In the genomic region with DNA sequence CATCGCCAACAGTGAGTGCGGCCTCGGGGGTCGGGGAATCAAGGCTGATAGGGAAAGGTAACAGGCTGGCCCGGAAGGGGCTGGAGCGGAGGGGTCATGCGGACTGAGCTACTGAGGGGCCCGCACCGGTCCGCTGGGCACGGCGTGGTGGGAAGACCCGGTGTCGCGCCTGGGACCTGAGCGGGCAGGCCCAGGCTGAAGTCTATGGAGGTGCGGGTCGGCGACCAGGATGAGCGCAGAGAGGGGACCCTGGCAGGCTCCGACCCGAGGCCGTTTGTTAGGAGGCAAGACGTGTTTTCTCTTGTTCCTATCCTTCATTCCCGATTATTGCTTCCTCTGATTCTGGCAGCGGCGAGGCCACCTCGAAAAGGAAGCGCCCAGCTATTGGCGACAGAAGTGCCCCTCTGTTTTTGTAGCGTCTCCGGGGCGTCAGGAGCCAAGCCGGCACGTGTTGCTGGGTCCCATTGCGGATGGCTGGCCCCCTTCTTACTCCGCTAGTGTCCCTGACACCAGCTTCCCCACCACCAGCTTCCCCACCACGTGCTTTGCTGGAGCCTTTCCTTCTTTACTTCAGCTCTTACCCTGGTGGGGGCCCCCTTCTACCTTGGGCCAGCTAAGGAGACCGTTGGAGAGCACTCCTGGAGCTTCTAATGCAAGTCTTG, we compare ENCODE assay signal across 8 cellular contexts. TPM values are rescaled to one million over a fixed set of nuclear protein-coding genes. Genes with fewer than 3 reads are reported as not detected.
DNase-seq lines count a peak whose midpoint lies in the region; ATAC-seq and TF ChIP-seq lines count a peak whose summit lies in the region.

No MANE protein-coding gene starts in this region.

- intact Hi-C loops in left lung (cut with DNase I) = no loop called here

- H3K27ac ChIP-seq in Peyer's patch = peak overlapping the region; percentile 69 to 89 (median 85)
- H3K27ac ChIP-seq in brain microvascular endothelial cell = peak overlapping the region; percentile 54
- H3K27ac ChIP-seq in left lung = peak overlapping the region; percentile 85

- TF ChIP-seq CTCF in GM12873 (IDR thresholded peaks at IDR 0.05; ENCODE audit: insufficient read depth, low read depth, low read length, missing control alignments) (peak; percentile 5), Peyer's patch (IDR thresholded peaks at IDR 0.05) (no peak), brain microvascular endothelial cell (IDR thresholded peaks at IDR 0.05; ENCODE audit: low read depth, low read length, missing control alignments) (peak; percentile 17), left lung (IDR thresholded peaks at IDR 0.05) (no peak)

- H3K27me3 ChIP-seq in Peyer's patch = no peaks in the 10 kb centered on the region
- no peaks in the 10 kb centered on the region for H3K27me3 ChIP-seq in brain microvascular endothelial cell (replicated peaks)
- no peaks in the 10 kb centered on the region for H3K27me3 ChIP-seq in left lung

- peaks cover 53% of the 10 kb centered on the region for H3K36me3 Mint-ChIP-seq in stimulated activated naive CD8-positive, alpha-beta T cell treated with anti-CD3 and anti-CD28 coated beads, Interleukin-15, Interleukin-2, amounts not matched to agents 100 ng/mL and 50 ng/mL, for 24 hours (ENCODE audit: low read depth)

- in situ Hi-C loops in brain microvascular endothelial cell (cut with HindIII; ENCODE audit: low pct_ligation_motif_present, low sequenced_read_pairs) = no loop called here

- ATAC-seq in HG02610 (IDR thresholded peaks at IDR 0.05; ENCODE audit: unreplicated experiment) = peak; percentile 9
- peak; percentile 42 for ATAC-seq in left lung

- H3K4me1 Mint-ChIP-seq in stimulated activated naive CD8-positive, alpha-beta T cell treated with anti-CD3 and anti-CD28 coated beads, Interleukin-15, Interleukin-2, amounts not matched to agents 100 ng/mL and 50 ng/mL, for 24 hours (ENCODE audit: low read depth) = peaks cover 56% of the 10 kb centered on the region

- H3K27ac Mint-ChIP-seq in stimulated activated naive CD8-positive, alpha-beta T cell treated with anti-CD3 and anti-CD28 coated beads, Interleukin-15, Interleukin-2, amounts not matched to agents 100 ng/mL and 50 ng/mL, for 24 hours = peak overlapping the region; percentile 99

- H3K4me3 Mint-ChIP-seq in stimulated activated naive CD8-positive, alpha-beta T cell treated with anti-CD3 and anti-CD28 coated beads, Interleukin-15, Interleukin-2, amounts not matched to agents 100 ng/mL and 50 ng/mL, for 24 hours = peak overlapping the region; percentile 100

- H3K4me3 ChIP-seq in Peyer's patch (peak overlapping the region; percentile 56 to 91 (median 84)), brain microvascular endothelial cell (ENCODE audit: low read depth, low read length) (peak overlapping the region; percentile 97), left lung (peak overlapping the region; percentile 84 to 87)

- H3K4me1 ChIP-seq in Peyer's patch = peaks cover 0 to 17% (median 8%) of the 10 kb centered on the region in 4 donors
- H3K4me1 ChIP-seq in left lung = peaks cover 7 to 31% of the 10 kb centered on the region in 2 donors

- no peaks in the 10 kb centered on the region for H3K9me3 ChIP-seq in Peyer's patch
- no peaks in the 10 kb centered on the region for H3K9me3 ChIP-seq in left lung

- no peaks in the 10 kb centered on the region for H3K27me3 Mint-ChIP-seq in stimulated activated naive CD8-positive, alpha-beta T cell treated with anti-CD3 and anti-CD28 coated beads, Interleukin-15, Interleukin-2, amounts not matched to agents 100 ng/mL and 50 ng/mL, for 24 hours

- no peak for TF ChIP-seq POLR2A in Peyer's patch (IDR thresholded peaks at IDR 0.05)

- H3K36me3 ChIP-seq in Peyer's patch = peaks cover 0 to 53% (median 0%) of the 10 kb centered on the region in 3 donors
- peaks cover 29% of the 10 kb centered on the region for H3K36me3 ChIP-seq in brain microvascular endothelial cell (replicated peaks)
- peaks cover 0 to 46% of the 10 kb centered on the region in 2 donors for H3K36me3 ChIP-seq in left lung

- H3K9me3 Mint-ChIP-seq in stimulated activated naive CD8-positive, alpha-beta T cell treated with anti-CD3 and anti-CD28 coated beads, Interleukin-15, Interleukin-2, amounts not matched to agents 100 ng/mL and 50 ng/mL, for 24 hours = no peaks in the 10 kb centered on the region

- DNase-seq in Peyer's patch (peak in 1 of 3 donors; percentile 53), brain microvascular endothelial cell (no peak), left lung (peak; percentile 60 to 84), midbrain (lab: John Stamatoyannopoulos, UW) (no peak), NCI-H510A (lab: John Stamatoyannopoulos, UW) (no peak)

RNA-seq across cellular contexts. Expression of gene PA2G4, which starts 0.6 kb away (rescaled TPM):
- total RNA-seq in Peyer's patch (100 to 1,000 TPM in 1 of 4 donors, 10 to 100 TPM in 3; 34.3 to 221 (median 48.7) TPM), left lung (100 to 1,000 TPM in 1 of 2 donors, 10 to 100 TPM in 1; 62.0 to 103 TPM)

RNA-seq across cellular contexts. Expression of gene RPL41, which starts 11.5 kb away (rescaled TPM):
- total RNA-seq in Peyer's patch = 1,000 to 10,000 TPM; 1,852 to 2,996 (median 2,194) TPM
- 1,000 to 10,000 TPM; 3,023 to 3,157 TPM for total RNA-seq in left lung

RNA-seq across cellular contexts. Expression of gene ZC3H10, which starts 13.1 kb away (rescaled TPM):
- total RNA-seq in Peyer's patch (1 to 10 TPM; 2.0 to 5.5 (median 3.8) TPM), left lung (1 to 10 TPM; 6.0 to 8.7 TPM)

RNA-seq across cellular contexts. Expression of gene ESYT1, which starts 23.1 kb away (rescaled TPM):
- total RNA-seq in Peyer's patch (10 to 100 TPM; 36.3 to 62.7 (median 53.2) TPM), left lung (100 to 1,000 TPM; 102 to 116 TPM)

RNA-seq across cellular contexts. Expression of gene ERBB3, which starts 25.0 kb away (rescaled TPM):
- 100 to 1,000 TPM in 3 of 4 donors, 10 to 100 TPM in 1; 61.9 to 532 (median 451) TPM for total RNA-seq in Peyer's patch
- total RNA-seq in left lung = 10 to 100 TPM; 38.6 to 88.8 TPM

Comparison
In these comparisons a context has a peak if more than half of its experiments do, and no peak if none do; other contexts are left out.
1. CTCF ChIP-seq: peak in GM12873 (single experiment) and brain microvascular endothelial cell (single experiment); none in Peyer's patch (0 of 6) and left lung (0 of 2).
2. DNase-seq: peak in left lung (2 of 2); none in brain microvascular endothelial cell (single experiment), midbrain (single experiment) and NCI-H510A (single experiment).
3. Peak in every context shown above with its lines, with median percentiles within 50 percentile points of each other: H3K27ac ChIP-seq and H3K4me3 ChIP-seq.